11 cellular contexts compared by ENCODE assay signal in the genomic region with DNA sequence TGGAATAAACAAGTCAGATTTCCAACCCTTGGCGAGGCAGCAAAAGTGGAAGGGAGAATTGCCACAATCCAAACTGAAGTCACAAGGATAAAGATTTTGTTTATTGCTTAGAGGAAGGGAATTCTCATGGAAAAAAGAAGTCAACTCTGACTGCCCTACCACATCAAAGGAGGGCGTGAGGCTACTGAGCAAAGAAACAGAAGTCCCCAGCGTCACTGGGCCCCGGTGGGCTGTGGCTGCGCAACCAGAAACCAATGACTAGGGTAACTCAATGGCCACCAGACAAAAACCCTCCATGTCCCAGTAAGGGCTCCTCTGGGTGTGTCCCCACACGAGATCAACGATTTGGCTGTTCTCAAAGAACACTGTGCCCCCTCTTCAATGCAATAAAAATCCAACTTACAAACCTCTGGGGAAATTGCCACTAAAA.
A peak's percentile ranks its signal among the peaks of the same experiment; 100 is the strongest.
DNase-seq lines count a peak whose midpoint lies in the region; ATAC-seq and TF ChIP-seq lines count a peak whose summit lies in the region.
"Had no signal": no experiment of that assay in that cellular context is flagged by ENCODE, and none has a peak within 500 bp of the region (broad histone marks: within the 10 kb centered on the region; RNA-seq: fewer than 3 reads in every experiment).

No MANE protein-coding gene starts in this region.

- CTCF ChIA-PET in A673 (lab: Charles Lee): no interaction called here

- WGBS in heart right ventricle, 2 donors: 59 to 68% methylated on average over 7 of the region's 7 CpGs

- DNase-seq in A673 (ENCODE audit: low spot score): no peak
- DNase-seq in RPMI7951 (ENCODE audit: low read depth): peak; percentile 59
- no peak for DNase-seq in heart right ventricle
- no peak for DNase-seq in osteocyte (ENCODE audit: extremely low spot score, unreplicated experiment)
- no peak for DNase-seq in NCI-H1105 (lab: John Stamatoyannopoulos, UW)
- no peak for DNase-seq in A172 (ENCODE audit: low spot score)
- DNase-seq in MG63: no peak
- DNase-seq: mesendoderm; stimulated activated CD4-positive, alpha-beta T cell treated with anti-CD3 and anti-CD28 coated beads, Interleukin-4, amount 100 ng/mL, for 1 hour had no signal

- intact Hi-C loops in A673 (cut with micrococcal nuclease; ENCODE audit: unreplicated experiment): no loop called here
- intact Hi-C loops in heart right ventricle (cut with DNase I): loop anchor here in 1 of 10 donors (10.0 kb wide), 1 partner anchor 59 kb away; no protein-coding TSS in a partner anchor

- H3K27ac ChIP-seq in A673 (ENCODE audit: low read depth, low read length, poor library complexity, severe bottlenecking) (peak overlapping the region; percentile 58), heart right ventricle (peak overlapping the region in 6 of 10 donors; percentile 11 to 69 (median 46))
- H3K27ac ChIP-seq: C4-2B had no signal

- H3K4me1 Mint-ChIP-seq in osteocyte (ENCODE audit: unreplicated experiment): peaks cover 63% of the 10 kb centered on the region

- ATAC-seq in heart right ventricle (peak in 7 of 8 donors; percentile 36 to 64 (median 52)), HG02759 (IDR thresholded peaks at IDR 0.05; ENCODE audit: unreplicated experiment) (no peak)

- H3K36me3 Mint-ChIP-seq in osteocyte (ENCODE audit: unreplicated experiment): peaks cover 18% of the 10 kb centered on the region

- H3K27me3 ChIP-seq in A673 (replicated peaks; ENCODE audit: insufficient read depth, low read depth, low read length, poor library complexity): no peaks in the 10 kb centered on the region
- H3K27me3 ChIP-seq in heart right ventricle: no peaks in the 10 kb centered on the region
- no peaks in the 10 kb centered on the region for H3K27me3 ChIP-seq in MG63

- no TSS peak for BruUV-seq in A673 (replicated peaks; lab: Mats Ljungman, UMichigan)

- POLR2A ChIA-PET in A673 (lab: Charles Lee; ENCODE audit: low non-redundant PET): no interaction called here

- no peaks in the 10 kb centered on the region for H3K9me3 ChIP-seq in A673 (ENCODE audit: low read depth, low read length, poor library complexity, severe bottlenecking)
- H3K9me3 ChIP-seq in heart right ventricle: no peaks in the 10 kb centered on the region
- H3K9me3 ChIP-seq in MG63: no peaks in the 10 kb centered on the region

- H3K9me3 Mint-ChIP-seq in osteocyte (ENCODE audit: unreplicated experiment): no peaks in the 10 kb centered on the region

- no peaks in the 10 kb centered on the region for H3K27me3 Mint-ChIP-seq in osteocyte (ENCODE audit: unreplicated experiment)

- H3K4me1 ChIP-seq in A673 (ENCODE audit: insufficient read depth, low read length, poor library complexity, severe bottlenecking) (peaks cover 34% of the 10 kb centered on the region), heart right ventricle (peaks cover 0 to 49% (median 35%) of the 10 kb centered on the region in 9 donors)

- TF ChIP-seq CTCF in A673 (conservative IDR thresholded peaks at IDR 0.05; ENCODE audit: low read depth, low read length) (no peak), heart right ventricle (IDR thresholded peaks at IDR 0.05) (no peak), osteocyte (IDR thresholded peaks at IDR 0.05) (no peak)

- no peak overlapping the region for H3K4me3 ChIP-seq in A673 (ENCODE audit: low read depth, low read length, poor library complexity, severe bottlenecking)
- no peak overlapping the region for H3K4me3 ChIP-seq in heart right ventricle
- H3K4me3 ChIP-seq in MG63: no peak overlapping the region

- H3K36me3 ChIP-seq in A673 (ENCODE audit: insufficient read depth, low read length, poor library complexity, severe bottlenecking) (no peaks in the 10 kb centered on the region), heart right ventricle (peaks cover 0 to 21% (median 0%) of the 10 kb centered on the region in 9 donors), MG63 (peaks cover 7% of the 10 kb centered on the region)

- H3K4me3 Mint-ChIP-seq in osteocyte (ENCODE audit: unreplicated experiment): peak overlapping the region; percentile 14

- peak overlapping the region; percentile 84 for H3K27ac Mint-ChIP-seq in osteocyte (ENCODE audit: unreplicated experiment)
